Comparison of ENCODE assay signal across 8 cellular contexts in the genomic region with DNA sequence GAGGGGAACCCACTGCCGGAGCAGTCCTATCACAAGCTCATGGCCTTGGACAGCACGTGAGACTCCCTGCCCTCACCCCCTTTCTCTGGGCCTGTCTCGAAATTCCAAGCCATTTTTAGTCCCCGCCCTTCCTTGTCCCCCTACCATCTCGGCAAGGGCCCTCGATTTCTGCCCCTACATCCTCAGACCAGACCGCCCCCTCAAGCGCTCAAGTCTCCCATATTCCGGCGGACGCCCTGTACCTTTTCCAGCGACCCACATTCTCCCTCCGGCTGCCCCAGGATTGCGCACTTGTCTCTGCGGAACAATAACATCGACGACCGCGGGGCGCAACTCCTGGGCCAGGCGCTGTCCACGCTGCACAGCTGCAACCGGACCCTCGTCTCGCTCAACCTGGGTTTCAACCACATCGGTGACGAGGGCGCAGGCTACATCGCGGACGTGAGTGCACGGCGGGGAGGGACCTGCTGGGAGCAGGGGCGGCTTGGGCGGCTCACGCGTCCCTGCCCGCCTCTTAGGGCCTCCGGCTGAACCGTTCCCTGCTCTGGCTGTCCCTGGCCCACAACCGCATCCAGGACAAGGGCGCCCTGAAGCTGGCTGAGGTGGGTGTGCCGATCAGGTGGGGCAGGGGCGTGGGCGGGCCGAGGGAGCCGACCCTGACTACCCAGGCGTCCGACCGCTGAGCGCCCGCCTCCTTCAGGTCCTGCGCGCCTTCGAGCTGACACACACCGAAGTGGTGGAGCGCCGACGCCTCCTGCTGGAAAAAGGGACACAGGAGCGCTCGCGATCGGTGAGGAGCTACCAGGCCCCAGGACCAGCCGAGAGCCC. TPM values are rescaled to one million over a fixed set of nuclear protein-coding genes. Genes with fewer than 3 reads are reported as not detected.
DNase-seq lines count a peak whose midpoint lies in the region; ATAC-seq, FAIRE-seq and TF ChIP-seq lines count a peak whose summit lies in the region.

No MANE protein-coding gene starts in this region.

- no TSS peak for BruUV-seq in HepG2 (replicated peaks; lab: Mats Ljungman, UMichigan)

- CTCF ChIA-PET in HepG2 (lab: Yijun Ruan, JAX; ENCODE audit: low intra/inter-chr PET ratio, low total read pairs), result interaction anchor here (1.3 to 2.7 kb wide), 3 partner anchors 35 to 130 kb away, joined by 4 to 14 read pairs (median 7); no protein-coding TSS in a partner anchor

- no peak overlapping the region for H2AFZ ChIP-seq in HepG2 (ENCODE audit: low read length)

- no peaks in the 10 kb centered on the region for H3K9me3 ChIP-seq in HepG2 (ENCODE audit: low read length)

- H4K20me1 ChIP-seq in HepG2 (ENCODE audit: insufficient read depth, low read length), result 0 out of 2 replicates have a peak, but pooled peaks cover 4% of the 10 kb centered on the region

- in situ Hi-C loops in HepG2 (cut with HindIII; ENCODE audit: extremely low pct_ligation_motif_present, low pct_unique_long_range_greater_than_20kb), result loop anchor here (5.0 to 10.0 kb wide), 2 partner anchors 35 to 233 kb away; partner anchors contain the start of gene PEAR1

- TF ChIP-seq RAD21 in HepG2 (CRISPR knock-in tag; IDR thresholded peaks at IDR 0.05), result peak; percentile 82

- TF ChIP-seq CTCF in choroid plexus epithelial cell (conservative IDR thresholded peaks at IDR 0.05; ENCODE audit: low read depth, low read length) (peak; percentile 80), HepG2 (CRISPR knock-in tag; IDR thresholded peaks at IDR 0.05) (peak; percentile 91)

- peak; percentile 51 for DNase-seq in activated gamma-delta T cell treated with Interleukin-2 at 50 U/mL for 16 hours
- no peak for DNase-seq in activated gamma-delta T cell (lab: John Stamatoyannopoulos, UW)
- peak; percentile 20 for DNase-seq in NCI-H2107 treated with DMSO at 0.1 percent for 48 hours (lab: John Stamatoyannopoulos, UW; ENCODE audit: unreplicated experiment)
- DNase-seq in choroid plexus epithelial cell (ENCODE audit: low read depth), result peak; percentile 79
- peak; percentile 48 for DNase-seq in HepG2 (ENCODE audit: low spot score)
- peak; percentile 36 for DNase-seq in stimulated activated CD8-positive, alpha-beta memory T cell treated with anti-CD3 and anti-CD28 coated beads, Interleukin-12 subunit alpha, Interleukin-12 subunit beta, amount 100 ng/mL, for 1 hour (ENCODE audit: low read depth)

- POLR2A ChIA-PET in HepG2 (lab: Yijun Ruan, JAX), result no interaction called here

- peak; percentile 75 to 78 for ATAC-seq in activated CD4-positive, CD25-positive, alpha-beta regulatory T cell treated with anti-CD3 and anti-CD28 coated beads, Interleukin-2, amount 50 U/mL, for 24 hours
- peak; percentile 86 for ATAC-seq in HepG2
- no peak for ATAC-seq in HG03045 (IDR thresholded peaks at IDR 0.05; ENCODE audit: unreplicated experiment)

- peak overlapping the region; percentile 45 for H3K4me3 ChIP-seq in choroid plexus epithelial cell (ENCODE audit: low read depth, low read length)
- H3K4me3 ChIP-seq in HepG2 (replicated peaks in 1 of 3; ENCODE audit: insufficient read depth in 1 of 3, low read depth in 2 of 3, low read length in 3 of 3), result peak overlapping the region; percentile 16 to 65 (median 49); a peak in 3 of 6 replicates

- H3K79me2 ChIP-seq in HepG2 (ENCODE audit: insufficient read depth, low read length), result no peaks in the 10 kb centered on the region

- intact Hi-C loops in HepG2 (cut with micrococcal nuclease; ENCODE audit: unreplicated experiment), result loop anchor here (1.0 kb wide), 1 partner anchor 35 kb away; no protein-coding TSS in a partner anchor

- WGBS in HepG2 (ENCODE audit: low lambda C conversion rate), result 16% methylated on average over 22 of the region's 64 CpGs

- H3K4me1 ChIP-seq in HepG2 (ENCODE audit: insufficient read depth, low read length), result peaks cover 20% of the 10 kb centered on the region

- peaks cover 19 to 77% of the 10 kb centered on the region in 2 experiments; a peak in 4 of 5 replicates for H3K27me3 ChIP-seq in HepG2 (ENCODE audit: control insufficient read depth in 1 of 2, insufficient read depth in 2 of 2, low read length in 2 of 2)

- TF ChIP-seq EP300 in HepG2 (IDR thresholded peaks at IDR 0.05; ENCODE audit: low read depth in 2 of 2, low read length in 2 of 2) (no peak), HepG2 (CRISPR knock-in tag; IDR thresholded peaks at IDR 0.05; ENCODE audit: borderline replicate concordance) (no peak)

- TF ChIP-seq POLR2A in HepG2 (IDR thresholded peaks at IDR 0.05; ENCODE audit: insufficient read depth in 1 of 2, low read depth in 2 of 2, low read length in 2 of 2), result no peak

- H3K36me3 ChIP-seq in HepG2 (replicated peaks in 1 of 2; ENCODE audit: control insufficient read depth in 1 of 2, insufficient read depth in 2 of 2, low read length in 2 of 2), result no peaks in the 10 kb centered on the region

- FAIRE-seq in HepG2 (lab: Jason Lieb, UNC), result no peak

- no peak overlapping the region for H3K27ac ChIP-seq in HepG2 (ENCODE audit: extremely low read length, insufficient read depth, low read length)

- H3K4me2 ChIP-seq in HepG2 (ENCODE audit: low read depth, low read length), result peak overlapping the region; percentile 80

- H3K9ac ChIP-seq in HepG2 (ENCODE audit: insufficient read depth, low read depth, low read length), result no peak overlapping the region

TF ChIP-seq in HepG2, 621 proteins besides CTCF, POLR2A, EP300 and RAD21 (continues in another document):
- TF ChIP-seq ZFP90 (CRISPR knock-in tag; IDR thresholded peaks at IDR 0.05; ENCODE audit: borderline replicate concordance), result no peak
- no peak for TF ChIP-seq ZNF253 (CRISPR knock-in tag; IDR thresholded peaks at IDR 0.05; ENCODE audit: borderline replicate concordance)
- TF ChIP-seq ARNTL (CRISPR knock-in tag; IDR thresholded peaks at IDR 0.05), result no peak

RNA-seq across cellular contexts. Expression of gene LRRC71, which starts 7.0 kb away (rescaled TPM):
- total RNA-seq in HepG2 (2016; rRNA removed; fragmentation: Illumina TruSeq; extraction: Trizol), result not detected in 2 replicates
- not detected in 2 replicates for total RNA-seq in HepG2 (2016; cell fraction: cytosol; rRNA removed; fragmentation: Illumina TruSeq; extraction: Trizol; ENCODE audit: low read depth)
- not detected in 2 replicates for total RNA-seq in HepG2 (2016; cell fraction: insoluble cytoplasmic fraction; rRNA removed; fragmentation: Illumina TruSeq; extraction: Trizol)
- not detected in 2 replicates for total RNA-seq in HepG2 (2016; cell fraction: membrane; rRNA removed; fragmentation: Illumina TruSeq; extraction: Trizol)
- total RNA-seq in HepG2 (2016; cell fraction: nucleus; rRNA removed; fragmentation: Illumina TruSeq; extraction: Trizol), result not detected in 2 replicates
- not detected in 2 replicates for polyA plus RNA-seq in HepG2 (2011; rRNA removed)
- not detected in 2 replicates for polyA plus RNA-seq in HepG2 (2011; cell fraction: cytosol; rRNA removed)
- polyA plus RNA-seq in HepG2 (2011; cell fraction: nucleus; rRNA removed), result not detected in 2 replicates
- not detected in 2 replicates for polyA plus RNA-seq in HepG2 (2012)
- polyA plus RNA-seq in HepG2 (2016; cell fraction: cytosol; fragmentation: Illumina TruSeq; extraction: Trizol; ENCODE audit: low read depth), result not detected in 2 replicates
- polyA plus RNA-seq in HepG2 (2016; cell fraction: insoluble cytoplasmic fraction; fragmentation: Illumina TruSeq; extraction: Trizol; ENCODE audit: low read depth), result not detected in 2 replicates
- polyA plus RNA-seq in HepG2 (2016; cell fraction: membrane; fragmentation: Illumina TruSeq; extraction: Trizol; ENCODE audit: low read depth), result not detected in 2 replicates
- not detected in 2 replicates for polyA plus RNA-seq in HepG2 (2016; cell fraction: nucleus; fragmentation: Illumina TruSeq; extraction: Trizol; ENCODE audit: insufficient read depth, low read depth)
- polyA minus RNA-seq in HepG2 (2011; rRNA and poly(A)+ RNA removed; ENCODE audit: low replicate concordance), result not detected in 2 replicates
- not detected in 2 replicates for polyA minus RNA-seq in HepG2 (2011; cell fraction: cytosol; rRNA and poly(A)+ RNA removed)
- not detected in 2 replicates for polyA minus RNA-seq in HepG2 (2011; cell fraction: nucleus; rRNA and poly(A)+ RNA removed)

RNA-seq across cellular contexts. Expression of gene PEAR1, which starts 33.9 kb away (rescaled TPM):
- 0.06 and 0.27 TPM in 2 replicates for total RNA-seq in HepG2 (2016; rRNA removed; fragmentation: Illumina TruSeq; extraction: Trizol)
- total RNA-seq in HepG2 (2016; cell fraction: cytosol; rRNA removed; fragmentation: Illumina TruSeq; extraction: Trizol; ENCODE audit: low read depth), result not detected in 2 replicates
- total RNA-seq in HepG2 (2016; cell fraction: insoluble cytoplasmic fraction; rRNA removed; fragmentation: Illumina TruSeq; extraction: Trizol), result 0.09 TPM in 1 of 2 replicates, not detected in the other
- 0.07 TPM in 1 of 2 replicates, not detected in the other for total RNA-seq in HepG2 (2016; cell fraction: membrane; rRNA removed; fragmentation: Illumina TruSeq; extraction: Trizol)
- total RNA-seq in HepG2 (2016; cell fraction: nucleus; rRNA removed; fragmentation: Illumina TruSeq; extraction: Trizol), result not detected in 2 replicates
- 0.39 and 0.41 TPM in 2 replicates for polyA plus RNA-seq in HepG2 (2011; rRNA removed)
- polyA plus RNA-seq in HepG2 (2011; cell fraction: cytosol; rRNA removed), result 0.12 and 0.20 TPM in 2 replicates
- 1.7 and 2.6 TPM in 2 replicates for polyA plus RNA-seq in HepG2 (2011; cell fraction: nucleus; rRNA removed)
- 0.03 and 0.21 TPM in 2 replicates for polyA plus RNA-seq in HepG2 (2012)
- 0.10 TPM in 1 of 2 replicates, not detected in the other for polyA plus RNA-seq in HepG2 (2016; cell fraction: cytosol; fragmentation: Illumina TruSeq; extraction: Trizol; ENCODE audit: low read depth)
- polyA plus RNA-seq in HepG2 (2016; cell fraction: insoluble cytoplasmic fraction; fragmentation: Illumina TruSeq; extraction: Trizol; ENCODE audit: low read depth), result not detected in 2 replicates
- 0.06 and 0.17 TPM in 2 replicates for polyA plus RNA-seq in HepG2 (2016; cell fraction: membrane; fragmentation: Illumina TruSeq; extraction: Trizol; ENCODE audit: low read depth)
- 0.79 and 1.1 TPM in 2 replicates for polyA plus RNA-seq in HepG2 (2016; cell fraction: nucleus; fragmentation: Illumina TruSeq; extraction: Trizol; ENCODE audit: insufficient read depth, low read depth)
- 0.20 and 0.98 TPM in 2 replicates for polyA minus RNA-seq in HepG2 (2011; rRNA and poly(A)+ RNA removed; ENCODE audit: low replicate concordance)
- polyA minus RNA-seq in HepG2 (2011; cell fraction: cytosol; rRNA and poly(A)+ RNA removed), result not detected in 2 replicates
- polyA minus RNA-seq in HepG2 (2011; cell fraction: nucleus; rRNA and poly(A)+ RNA removed), result 0.13 and 0.50 TPM in 2 replicates
